24 cellular contexts compared by ENCODE assay signal in genomic region chr16:67256701-67257230, GRCh38. TPM values are rescaled to one million over a fixed set of nuclear protein-coding genes. Genes with fewer than 3 reads are reported as not detected.
"Had no signal": no experiment of that assay in that cellular context is flagged by ENCODE, and none has a peak within 500 bp of the region (broad histone marks: within the 10 kb centered on the region; RNA-seq: fewer than 3 reads in every experiment).

No MANE protein-coding gene starts in this region.

- H3K4me3 ChIP-seq: colonic mucosa, esophagus squamous epithelium, heart right ventricle, lower lobe of right lung, psoas muscle, skin epidermis, thoracic aorta, tibial nerve, upper lobe of left lung had no signal

- H3K36me3 Mint-ChIP-seq: immature natural killer cell, natural killer cell had no signal

- H3K27me3 ChIP-seq: colonic mucosa, heart right ventricle, tibial nerve, upper lobe of left lung had no signal

- H3K4me3 Mint-ChIP-seq: dendritic cell treated with granulocyte-macrophage colony-stimulating factor and Interleukin-4, amounts not matched to agents 40 ng/mL and 50 ng/mL, for 4 days; immature natural killer cell; natural killer cell; stimulated activated naive B cell treated with anti-CD40 and anti-IgM and Interleukin-4, amounts not matched to agents 10 μg/mL and 1 μg/mL and 100 μg/mL, for 72 hours; stimulated activated naive CD8-positive, alpha-beta T cell treated with anti-CD3 and anti-CD28 coated beads, Interleukin-15, Interleukin-2, amounts not matched to agents 100 ng/mL and 50 ng/mL, for 24 hours had no signal

- H3K9me3 Mint-ChIP-seq: dendritic cell treated with granulocyte-macrophage colony-stimulating factor and Interleukin-4, amounts not matched to agents 40 ng/mL and 50 ng/mL, for 4 days; immature natural killer cell; natural killer cell; stimulated activated naive B cell treated with anti-CD40 and anti-IgM and Interleukin-4, amounts not matched to agents 10 μg/mL and 1 μg/mL and 100 μg/mL, for 72 hours; stimulated activated naive CD8-positive, alpha-beta T cell treated with anti-CD3 and anti-CD28 coated beads, Interleukin-15, Interleukin-2, amounts not matched to agents 100 ng/mL and 50 ng/mL, for 24 hours had no signal

- H3K9me3 ChIP-seq: colonic mucosa, esophagus squamous epithelium, heart right ventricle, lower lobe of right lung, psoas muscle, thoracic aorta, tibial nerve, upper lobe of left lung had no signal

- H3K27ac ChIP-seq: colonic mucosa, esophagus squamous epithelium, heart right ventricle, lower lobe of right lung, psoas muscle, skin epidermis, thoracic aorta, tibial nerve, upper lobe of left lung had no signal

- H3K4me1 Mint-ChIP-seq: immature natural killer cell; natural killer cell; stimulated activated naive B cell treated with anti-CD40 and anti-IgM and Interleukin-4, amounts not matched to agents 10 μg/mL and 1 μg/mL and 100 μg/mL, for 72 hours had no signal

- H3K27ac Mint-ChIP-seq: dendritic cell treated with granulocyte-macrophage colony-stimulating factor and Interleukin-4, amounts not matched to agents 40 ng/mL and 50 ng/mL, for 4 days; natural killer cell; stimulated activated naive B cell treated with anti-CD40 and anti-IgM and Interleukin-4, amounts not matched to agents 10 μg/mL and 1 μg/mL and 100 μg/mL, for 72 hours; stimulated activated naive CD8-positive, alpha-beta T cell treated with anti-CD3 and anti-CD28 coated beads, Interleukin-15, Interleukin-2, amounts not matched to agents 100 ng/mL and 50 ng/mL, for 24 hours had no signal

- DNase-seq: colonic mucosa; effector memory CD4-positive, alpha-beta T cell; erythroblast; esophagus squamous epithelium; foreskin melanocyte; glutamatergic neuron; heart right ventricle; hippocampal formation; immature natural killer cell; islet precursor cell; left ventricle myocardium superior; lower lobe of right lung; natural killer cell; stimulated activated CD4-positive, alpha-beta T cell treated with anti-CD3 and anti-CD28 coated beads, Interleukin-15, amount 100 ng/mL, for 24 hours; stimulated activated CD4-positive, alpha-beta T cell treated with anti-CD3 and anti-CD28 coated beads, Interleukin-2, amount 100 ng/mL, for 48 hours; stimulated activated naive B cell treated with anti-CD40 and anti-IgM and Interleukin-4, amounts not matched to agents 10 μg/mL and 1 μg/mL and 100 μg/mL, for 72 hours; upper lobe of left lung had no signal

- ATAC-seq: heart right ventricle; left ventricle myocardium superior; lower lobe of right lung; natural killer cell; psoas muscle; right cardiac atrium; stimulated activated naive B cell treated with anti-CD40 and anti-IgM and Interleukin-4, amounts not matched to agents 10 μg/mL and 1 μg/mL and 100 μg/mL, for 72 hours had no signal

- H3K36me3 ChIP-seq: colonic mucosa, esophagus squamous epithelium, heart right ventricle, lower lobe of right lung, thoracic aorta, tibial nerve, upper lobe of left lung had no signal

- H3K4me1 ChIP-seq: colonic mucosa, esophagus squamous epithelium, lower lobe of right lung, tibial nerve, upper lobe of left lung had no signal

RNA-seq across cellular contexts. Expression of gene ELMO3, which starts 57.8 kb away (rescaled TPM):
- polyA plus RNA-seq: immature natural killer cell had no signal
